Comparison of ENCODE assay signal across 9 cellular contexts in the genomic region with DNA sequence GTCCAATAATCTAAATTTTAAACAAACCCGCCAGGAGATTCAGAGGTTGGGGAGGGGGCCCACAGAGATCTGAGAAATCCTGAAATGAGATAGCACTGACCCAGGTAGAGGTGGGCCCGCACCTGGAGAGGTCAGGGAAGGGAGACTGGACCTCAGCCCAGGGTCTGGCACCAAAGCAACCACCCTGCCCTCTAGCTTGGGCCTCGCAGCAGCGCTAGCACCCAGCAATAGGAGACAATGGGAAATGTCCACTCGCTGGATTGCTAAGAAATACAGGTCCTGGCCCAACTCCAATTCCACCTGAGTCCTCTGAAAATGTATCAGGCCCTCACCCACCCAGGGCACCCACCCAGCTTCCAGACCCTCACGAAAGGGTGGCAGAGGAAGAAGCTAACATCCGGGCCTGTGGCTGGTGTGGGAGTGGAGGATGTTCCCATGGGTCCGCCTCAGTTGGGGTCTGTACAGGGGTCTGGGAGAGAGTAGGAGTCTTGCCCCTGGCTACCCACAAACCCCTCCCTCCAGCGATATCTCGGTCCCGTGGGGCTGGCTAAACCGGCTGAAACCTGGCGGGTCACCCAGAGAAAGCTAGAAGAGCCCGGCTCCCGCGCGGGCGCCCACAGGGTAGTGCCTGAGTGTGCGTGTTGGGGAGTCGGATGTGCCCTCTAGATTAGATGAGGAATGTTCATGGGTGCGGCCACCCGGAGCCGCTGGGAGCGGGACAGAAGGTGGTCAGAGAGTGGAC. TPM values are rescaled to one million over a fixed set of nuclear protein-coding genes. Genes with fewer than 3 reads are reported as not detected.
DNase-seq lines count a peak whose midpoint lies in the region; ATAC-seq and TF ChIP-seq lines count a peak whose summit lies in the region.
"Had no signal": no experiment of that assay in that cellular context is flagged by ENCODE, and none has a peak within 500 bp of the region (broad histone marks: within the 10 kb centered on the region; RNA-seq: fewer than 3 reads in every experiment).

No MANE protein-coding gene starts in this region.

- no peak overlapping the region for H2BK5ac ChIP-seq in mesendoderm (ENCODE audit: low read length)

- H3K23ac ChIP-seq in mesendoderm (ENCODE audit: low read length): no peak overlapping the region

- peak overlapping the region in 1 of 2 donors; percentile 46 for H3K9ac ChIP-seq in colonic mucosa (ENCODE audit: low read depth in 2 of 2, low read length in 2 of 2)
- no peak overlapping the region for H3K9ac ChIP-seq in mesendoderm (ENCODE audit: low read length)

- no peaks in the 10 kb centered on the region for H3K9me3 Mint-ChIP-seq in activated CD8-positive, alpha-beta memory T cell treated with anti-CD3 and anti-CD28 coated beads, Interleukin-2, amount 10 ng/mL, durations not matched to agents 7 days and 5 days (ENCODE audit: low read depth)

- no peak for TF ChIP-seq CTCF in colonic mucosa (IDR thresholded peaks at IDR 0.05)

- no peaks in the 10 kb centered on the region for H3K79me2 ChIP-seq in mesendoderm (ENCODE audit: control insufficient read depth, insufficient read depth, low read length)

- ATAC-seq in activated CD8-positive, alpha-beta memory T cell treated with anti-CD3 and anti-CD28 coated beads, Interleukin-2, amount 10 ng/mL, durations not matched to agents 7 days and 5 days: no peak
- ATAC-seq in GM19023 (IDR thresholded peaks at IDR 0.05; ENCODE audit: unreplicated experiment) (no peak), GM21528 (IDR thresholded peaks at IDR 0.05; ENCODE audit: low FRiP score, unreplicated experiment) (no peak)

- H3K36me3 ChIP-seq in colonic mucosa (no peaks in the 10 kb centered on the region), mesendoderm (ENCODE audit: control insufficient read depth, insufficient read depth, low read length) (no peaks in the 10 kb centered on the region), thymus (ENCODE audit: control insufficient read depth, insufficient read depth) (no peaks in the 10 kb centered on the region)

- H3K4ac ChIP-seq in mesendoderm (ENCODE audit: low read depth, low read length): no peak overlapping the region

- H3K9me3 ChIP-seq in colonic mucosa: no peaks in the 10 kb centered on the region
- no peaks in the 10 kb centered on the region for H3K9me3 ChIP-seq in thymus (ENCODE audit: control insufficient read depth)

- no peak overlapping the region for H2AK5ac ChIP-seq in mesendoderm (ENCODE audit: low read length)

- H2BK120ac ChIP-seq in mesendoderm (ENCODE audit: low read depth, low read length): no peak overlapping the region

- H3K27ac ChIP-seq in colonic mucosa: no peak overlapping the region
- H3K27ac ChIP-seq in mesendoderm (ENCODE audit: low read depth, low read length): no peak overlapping the region
- H3K27ac ChIP-seq in thymus (ENCODE audit: low read depth): no peak overlapping the region

- no peak overlapping the region for H3K18ac ChIP-seq in mesendoderm (ENCODE audit: low read length)

- no peak overlapping the region for H4K8ac ChIP-seq in mesendoderm (ENCODE audit: low read depth, low read length)

- peak overlapping the region; percentile 80 for H3K56ac ChIP-seq in mesendoderm (ENCODE audit: low read length)

- no peak overlapping the region for H3K27ac Mint-ChIP-seq in activated CD8-positive, alpha-beta memory T cell treated with anti-CD3 and anti-CD28 coated beads, Interleukin-2, amount 10 ng/mL, durations not matched to agents 7 days and 5 days

- H3K4me3 Mint-ChIP-seq in activated CD8-positive, alpha-beta memory T cell treated with anti-CD3 and anti-CD28 coated beads, Interleukin-2, amount 10 ng/mL, durations not matched to agents 7 days and 5 days: peak overlapping the region; percentile 18

- H3K79me1 ChIP-seq in mesendoderm (ENCODE audit: low read length): no peaks in the 10 kb centered on the region

- no CpG with 5 or more reads among the region's 24 CpGs for WGBS in mesendoderm (ENCODE audit: extremely low coverage, insufficient coverage, low lambda C conversion rate)
- WGBS in thymus: 76% methylated on average over 24 of the region's 24 CpGs

- H4K5ac ChIP-seq in mesendoderm (ENCODE audit: low read length): no peak overlapping the region

- H3K27me3 Mint-ChIP-seq in activated CD8-positive, alpha-beta memory T cell treated with anti-CD3 and anti-CD28 coated beads, Interleukin-2, amount 10 ng/mL, durations not matched to agents 7 days and 5 days: peaks cover 44% of the 10 kb centered on the region

- H3K36me3 Mint-ChIP-seq in activated CD8-positive, alpha-beta memory T cell treated with anti-CD3 and anti-CD28 coated beads, Interleukin-2, amount 10 ng/mL, durations not matched to agents 7 days and 5 days: no peaks in the 10 kb centered on the region

- intact Hi-C loops in colonic mucosa (cut with DNase I): no loop called here

- no peak overlapping the region for H2BK15ac ChIP-seq in mesendoderm (replicated peaks; ENCODE audit: low read depth)

- H3K4me2 ChIP-seq in mesendoderm (ENCODE audit: low read length): peak overlapping the region; percentile 57

- DNase-seq in activated CD8-positive, alpha-beta memory T cell treated with anti-CD3 and anti-CD28 coated beads, Interleukin-2, amount 10 ng/mL, durations not matched to agents 7 days and 5 days: no peak
- DNase-seq in activated CD8-positive, alpha-beta memory T cell treated with anti-CD3 and anti-CD28 coated beads for 24 hours: no peak
- DNase-seq in colonic mucosa (peak; percentile 39), mesendoderm (no peak), NCI-H524 (lab: John Stamatoyannopoulos, UW) (no peak)

- H3K4me1 ChIP-seq in colonic mucosa (peaks cover 5% of the 10 kb centered on the region), mesendoderm (ENCODE audit: control insufficient read depth, low read depth, low read length) (no peaks in the 10 kb centered on the region), thymus (ENCODE audit: control insufficient read depth, insufficient read depth, low read length) (peaks cover 9% of the 10 kb centered on the region)

- peaks cover 14% of the 10 kb centered on the region for H3K4me1 Mint-ChIP-seq in activated CD8-positive, alpha-beta memory T cell treated with anti-CD3 and anti-CD28 coated beads, Interleukin-2, amount 10 ng/mL, durations not matched to agents 7 days and 5 days

- H3K4me3 ChIP-seq in colonic mucosa (peak overlapping the region; percentile 57), mesendoderm (ENCODE audit: low read length) (no peak overlapping the region), thymus (ENCODE audit: low read length) (peak overlapping the region; percentile 60)

- no peaks in the 10 kb centered on the region for H3K27me3 ChIP-seq in colonic mucosa
- peaks cover 9% of the 10 kb centered on the region for H3K27me3 ChIP-seq in mesendoderm (ENCODE audit: insufficient read depth, low read length, poor library complexity)
- H3K27me3 ChIP-seq in thymus (ENCODE audit: control insufficient read depth, insufficient read depth): peaks cover 28% of the 10 kb centered on the region

- CTCF ChIA-PET in activated CD8-positive, alpha-beta memory T cell treated with anti-CD3 and anti-CD28 coated beads, Interleukin-2, amount 10 ng/mL, durations not matched to agents 7 days and 5 days (lab: Charles Lee): no interaction called here

RNA-seq across cellular contexts. Expression of gene PLLP, which starts 1.1 kb away (rescaled TPM):
- total RNA-seq in activated CD8-positive, alpha-beta memory T cell treated with anti-CD3 and anti-CD28 coated beads, Interleukin-2, amount 10 ng/mL, durations not matched to agents 7 days and 5 days: not detected
- total RNA-seq in colonic mucosa: 10 to 100 TPM; 11.6 to 16.7 TPM
- 0.97 TPM for polyA plus RNA-seq in mesendoderm (2013, experiment 1 of 2)
- 0.91 TPM for polyA plus RNA-seq in mesendoderm (2013, experiment 2 of 2)
- 4.9 TPM for polyA plus RNA-seq in thymus
- polyA plus RNA-seq: neural cell had no signal

RNA-seq across cellular contexts. Expression of gene ARL2BP, which starts 38.3 kb away (rescaled TPM):
- 10 to 100 TPM; 24.9 to 30.2 TPM for total RNA-seq in activated CD8-positive, alpha-beta memory T cell treated with anti-CD3 and anti-CD28 coated beads, Interleukin-2, amount 10 ng/mL, durations not matched to agents 7 days and 5 days
- total RNA-seq in colonic mucosa: 10 to 100 TPM; 28.6 to 32.7 TPM
- polyA plus RNA-seq in mesendoderm (2013, experiment 1 of 2): 16.7 TPM
- 16.9 TPM for polyA plus RNA-seq in mesendoderm (2013, experiment 2 of 2)
- polyA plus RNA-seq in thymus: 54.7 TPM

Comparison
In these comparisons a context has a peak if more than half of its experiments do, and no peak if none do; other contexts are left out.
1. RNA of gene PLLP, which starts 1.1 kb away (total RNA-seq): 11.6 to 16.7 TPM in colonic mucosa; not detected in activated CD8-positive, alpha-beta memory T cell treated with anti-CD3 and anti-CD28 coated beads, Interleukin-2, amount 10 ng/mL, durations not matched to agents 7 days and 5 days; every median in the first group is over 10 times any median in the second.